Comparison of ENCODE assay signal across 1 cellular context in genomic region chr2:170362313-170362795, GRCh38.
TF ChIP-seq lines count a peak whose summit lies in the region.

No MANE protein-coding gene starts in this region.

TF ChIP-seq in K562, 482 proteins besides CTCF, POLR2A, EP300 and RAD21 (continued from another document and continues in another):
- TF ChIP-seq, protein P1, sequence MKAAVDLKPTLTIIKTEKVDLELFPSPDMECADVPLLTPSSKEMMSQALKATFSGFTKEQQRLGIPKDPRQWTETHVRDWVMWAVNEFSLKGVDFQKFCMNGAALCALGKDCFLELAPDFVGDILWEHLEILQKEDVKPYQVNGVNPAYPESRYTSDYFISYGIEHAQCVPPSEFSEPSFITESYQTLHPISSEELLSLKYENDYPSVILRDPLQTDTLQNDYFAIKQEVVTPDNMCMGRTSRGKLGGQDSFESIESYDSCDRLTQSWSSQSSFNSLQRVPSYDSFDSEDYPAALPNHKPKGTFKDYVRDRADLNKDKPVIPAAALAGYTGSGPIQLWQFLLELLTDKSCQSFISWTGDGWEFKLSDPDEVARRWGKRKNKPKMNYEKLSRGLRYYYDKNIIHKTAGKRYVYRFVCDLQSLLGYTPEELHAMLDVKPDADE (conservative IDR thresholded peaks at IDR 0.05; ENCODE audit: control insufficient read depth, low read depth, low read length) = no peak
- TF ChIP-seq ZNF57 (CRISPR knock-in tag; IDR thresholded peaks at IDR 0.05) (no peak), PHTF2 (CRISPR knock-in tag; IDR thresholded peaks at IDR 0.05) (no peak), HEY1 (CRISPR knock-in tag; IDR thresholded peaks at IDR 0.05; ENCODE audit: borderline replicate concordance) (0 out of 2 replicates have a peak, but pooled peaks have one; percentile 13), TCFL5 (CRISPR knock-in tag; conservative IDR thresholded peaks at IDR 0.05) (no peak), CBFB (CRISPR knock-in tag; IDR thresholded peaks at IDR 0.05) (no peak), ARID3B (CRISPR knock-in tag; IDR thresholded peaks at IDR 0.05; ENCODE audit: borderline replicate concordance) (0 out of 2 replicates have a peak, but pooled peaks have one; percentile 17), ZNF431 (CRISPR knock-in tag; IDR thresholded peaks at IDR 0.05) (no peak), CAMTA2 (CRISPR knock-in tag; conservative IDR thresholded peaks at IDR 0.05) (no peak), TOE1 (IDR thresholded peaks at IDR 0.05; ENCODE audit: borderline replicate concordance) (no peak), TOE1 (CRISPR knock-in tag; IDR thresholded peaks at IDR 0.05; ENCODE audit: borderline replicate concordance, low read depth) (no peak), PHF20 (IDR thresholded peaks at IDR 0.05; ENCODE audit: partially characterized antibody) (no peak), ZNF589 (CRISPR knock-in tag; IDR thresholded peaks at IDR 0.05; ENCODE audit: low read depth) (no peak), THRA (IDR thresholded peaks at IDR 0.05) (no peak), ZNF124 (CRISPR knock-in tag; IDR thresholded peaks at IDR 0.05) (no peak), TAF7 (tag; IDR thresholded peaks at IDR 0.05) (peak; percentile 32; the same call in 1 of the 2 replicates), ZNF217 (CRISPR knock-in tag; IDR thresholded peaks at IDR 0.05) (no peak), ZNF324 (CRISPR knock-in tag; IDR thresholded peaks at IDR 0.05) (peak; percentile 64), TARDBP (IDR thresholded peaks at IDR 0.05) (no peak), HIVEP1 (CRISPR knock-in tag; IDR thresholded peaks at IDR 0.05) (peak; percentile 69; the same call in 1 of the 2 replicates), NR4A1 (CRISPR knock-in tag; IDR thresholded peaks at IDR 0.05) (no peak), NR4A1 (tag; IDR thresholded peaks at IDR 0.05) (peak; percentile 94), ZNF695 (CRISPR knock-in tag; IDR thresholded peaks at IDR 0.05) (no peak), ZBTB1 (CRISPR knock-in tag; IDR thresholded peaks at IDR 0.05; ENCODE audit: borderline replicate concordance, low read depth) (no peak), NR3C1 (CRISPR knock-in tag; IDR thresholded peaks at IDR 0.05) (no peak), ZNF347 (CRISPR knock-in tag; IDR thresholded peaks at IDR 0.05; ENCODE audit: low read depth) (0 out of 2 replicates have a peak, but pooled peaks have one; percentile 34), ZNF282 (CRISPR knock-in tag; IDR thresholded peaks at IDR 0.05) (no peak), MAFG (tag; conservative IDR thresholded peaks at IDR 0.05) (no peak), KLF16 (IDR thresholded peaks at IDR 0.05) (no peak), CHCHD3 (CRISPR knock-in tag; IDR thresholded peaks at IDR 0.05) (no peak), ELF1 (tag; IDR thresholded peaks at IDR 0.05) (no peak), NR2C2 (CRISPR knock-in tag; IDR thresholded peaks at IDR 0.05) (no peak), NR2C2 (tag; IDR thresholded peaks at IDR 0.05) (peak; percentile 34; the same call in 1 of the 2 replicates), DIDO1 (tag; IDR thresholded peaks at IDR 0.05; ENCODE audit: low read depth) (no peak), FOXO4 (CRISPR knock-in tag; IDR thresholded peaks at IDR 0.05) (no peak), MTA2 (IDR thresholded peaks at IDR 0.05; ENCODE audit: low read depth) (no peak), ZNF165 (CRISPR knock-in tag; IDR thresholded peaks at IDR 0.05; ENCODE audit: borderline replicate concordance) (0 out of 2 replicates have a peak, but pooled peaks have one; percentile 61), KDM2B (CRISPR knock-in tag; IDR thresholded peaks at IDR 0.05) (no peak), ZNF12 (CRISPR knock-in tag; IDR thresholded peaks at IDR 0.05) (no peak; the same call in 1 of the 2 replicates), ZNF274 (IDR thresholded peaks at IDR 0.05; ENCODE audit: borderline replicate concordance, low read depth, low read length) (no peak), ZFP1 (CRISPR knock-in tag; IDR thresholded peaks at IDR 0.05) (0 out of 2 replicates have a peak, but pooled peaks have one; percentile 60), POLR2AphosphoS2 (IDR thresholded peaks at IDR 0.05; ENCODE audit: low read length) (no peak), CSDE1 (IDR thresholded peaks at IDR 0.05) (no peak), FOXK1 (CRISPR knock-in tag; IDR thresholded peaks at IDR 0.05; ENCODE audit: borderline replicate concordance) (no peak), CHD2 (IDR thresholded peaks at IDR 0.05; ENCODE audit: low read depth, low read length) (no peak), TRIM24 (IDR thresholded peaks at IDR 0.05) (no peak; a peak in 1 of 4 replicates), RBM39 (optimal IDR thresholded peaks at IDR 0.05; ENCODE audit: low read depth, low read length) (no peak), IFI16 (CRISPR knock-in tag; IDR thresholded peaks at IDR 0.05) (0 out of 2 replicates have a peak, but pooled peaks have one; percentile 45), ZNF41 (CRISPR knock-in tag; conservative IDR thresholded peaks at IDR 0.05) (no peak), OTX1 (CRISPR knock-in tag; IDR thresholded peaks at IDR 0.05) (0 out of 2 replicates have a peak, but pooled peaks have one; percentile 34), SMARCB1 (IDR thresholded peaks at IDR 0.05; ENCODE audit: insufficient read length, low read depth) (no peak), ZFPM2 (CRISPR knock-in tag; IDR thresholded peaks at IDR 0.05) (no peak), FOSL1 (tag; conservative IDR thresholded peaks at IDR 0.05) (no peak), RBM25 (IDR thresholded peaks at IDR 0.05; ENCODE audit: low read depth, low read length, severe bottlenecking) (no peak), RBM17 (IDR thresholded peaks at IDR 0.05; ENCODE audit: borderline replicate concordance, low read depth, low read length) (no peak), ZNF253 (CRISPR knock-in tag; conservative IDR thresholded peaks at IDR 0.05) (no peak), LEF1 (IDR thresholded peaks at IDR 0.05) (no peak), SMARCA4 (IDR thresholded peaks at IDR 0.05) (no peak), MNT (conservative IDR thresholded peaks at IDR 0.05) (no peak), MEF2D (tag; conservative IDR thresholded peaks at IDR 0.05; ENCODE audit: low read depth) (peak; percentile 11; the same call in 1 of the 2 replicates), E2F3 (CRISPR knock-in tag; IDR thresholded peaks at IDR 0.05) (peak; percentile 43; the same call in 1 of the 2 replicates), HSF4 (CRISPR knock-in tag; IDR thresholded peaks at IDR 0.05; ENCODE audit: borderline replicate concordance) (peak; percentile 19; the same call in 1 of the 2 replicates)
- TF ChIP-seq, protein P2, sequence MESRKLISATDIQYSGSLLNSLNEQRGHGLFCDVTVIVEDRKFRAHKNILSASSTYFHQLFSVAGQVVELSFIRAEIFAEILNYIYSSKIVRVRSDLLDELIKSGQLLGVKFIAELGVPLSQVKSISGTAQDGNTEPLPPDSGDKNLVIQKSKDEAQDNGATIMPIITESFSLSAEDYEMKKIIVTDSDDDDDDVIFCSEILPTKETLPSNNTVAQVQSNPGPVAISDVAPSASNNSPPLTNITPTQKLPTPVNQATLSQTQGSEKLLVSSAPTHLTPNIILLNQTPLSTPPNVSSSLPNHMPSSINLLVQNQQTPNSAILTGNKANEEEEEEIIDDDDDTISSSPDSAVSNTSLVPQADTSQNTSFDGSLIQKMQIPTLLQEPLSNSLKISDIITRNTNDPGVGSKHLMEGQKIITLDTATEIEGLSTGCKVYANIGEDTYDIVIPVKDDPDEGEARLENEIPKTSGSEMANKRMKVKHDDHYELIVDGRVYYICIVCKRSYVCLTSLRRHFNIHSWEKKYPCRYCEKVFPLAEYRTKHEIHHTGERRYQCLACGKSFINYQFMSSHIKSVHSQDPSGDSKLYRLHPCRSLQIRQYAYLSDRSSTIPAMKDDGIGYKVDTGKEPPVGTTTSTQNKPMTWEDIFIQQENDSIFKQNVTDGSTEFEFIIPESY (CRISPR knock-in tag; IDR thresholded peaks at IDR 0.05) = no peak
- TF ChIP-seq, protein P3, sequence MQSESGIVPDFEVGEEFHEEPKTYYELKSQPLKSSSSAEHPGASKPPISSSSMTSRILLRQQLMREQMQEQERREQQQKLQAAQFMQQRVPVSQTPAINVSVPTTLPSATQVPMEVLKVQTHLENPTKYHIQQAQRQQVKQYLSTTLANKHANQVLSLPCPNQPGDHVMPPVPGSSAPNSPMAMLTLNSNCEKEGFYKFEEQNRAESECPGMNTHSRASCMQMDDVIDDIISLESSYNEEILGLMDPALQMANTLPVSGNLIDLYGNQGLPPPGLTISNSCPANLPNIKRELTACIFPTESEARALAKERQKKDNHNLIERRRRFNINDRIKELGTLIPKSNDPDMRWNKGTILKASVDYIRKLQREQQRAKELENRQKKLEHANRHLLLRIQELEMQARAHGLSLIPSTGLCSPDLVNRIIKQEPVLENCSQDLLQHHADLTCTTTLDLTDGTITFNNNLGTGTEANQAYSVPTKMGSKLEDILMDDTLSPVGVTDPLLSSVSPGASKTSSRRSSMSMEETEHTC (IDR thresholded peaks at IDR 0.05) = no peak
- TF ChIP-seq, protein P4, sequence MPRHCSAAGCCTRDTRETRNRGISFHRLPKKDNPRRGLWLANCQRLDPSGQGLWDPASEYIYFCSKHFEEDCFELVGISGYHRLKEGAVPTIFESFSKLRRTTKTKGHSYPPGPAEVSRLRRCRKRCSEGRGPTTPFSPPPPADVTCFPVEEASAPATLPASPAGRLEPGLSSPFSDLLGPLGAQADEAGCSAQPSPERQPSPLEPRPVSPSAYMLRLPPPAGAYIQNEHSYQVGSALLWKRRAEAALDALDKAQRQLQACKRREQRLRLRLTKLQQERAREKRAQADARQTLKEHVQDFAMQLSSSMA (CRISPR knock-in tag; IDR thresholded peaks at IDR 0.05) = no peak
- TF ChIP-seq, protein P5, sequence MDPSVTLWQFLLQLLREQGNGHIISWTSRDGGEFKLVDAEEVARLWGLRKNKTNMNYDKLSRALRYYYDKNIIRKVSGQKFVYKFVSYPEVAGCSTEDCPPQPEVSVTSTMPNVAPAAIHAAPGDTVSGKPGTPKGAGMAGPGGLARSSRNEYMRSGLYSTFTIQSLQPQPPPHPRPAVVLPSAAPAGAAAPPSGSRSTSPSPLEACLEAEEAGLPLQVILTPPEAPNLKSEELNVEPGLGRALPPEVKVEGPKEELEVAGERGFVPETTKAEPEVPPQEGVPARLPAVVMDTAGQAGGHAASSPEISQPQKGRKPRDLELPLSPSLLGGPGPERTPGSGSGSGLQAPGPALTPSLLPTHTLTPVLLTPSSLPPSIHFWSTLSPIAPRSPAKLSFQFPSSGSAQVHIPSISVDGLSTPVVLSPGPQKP (CRISPR knock-in tag; IDR thresholded peaks at IDR 0.05) = no peak
- TF ChIP-seq, protein P6, sequence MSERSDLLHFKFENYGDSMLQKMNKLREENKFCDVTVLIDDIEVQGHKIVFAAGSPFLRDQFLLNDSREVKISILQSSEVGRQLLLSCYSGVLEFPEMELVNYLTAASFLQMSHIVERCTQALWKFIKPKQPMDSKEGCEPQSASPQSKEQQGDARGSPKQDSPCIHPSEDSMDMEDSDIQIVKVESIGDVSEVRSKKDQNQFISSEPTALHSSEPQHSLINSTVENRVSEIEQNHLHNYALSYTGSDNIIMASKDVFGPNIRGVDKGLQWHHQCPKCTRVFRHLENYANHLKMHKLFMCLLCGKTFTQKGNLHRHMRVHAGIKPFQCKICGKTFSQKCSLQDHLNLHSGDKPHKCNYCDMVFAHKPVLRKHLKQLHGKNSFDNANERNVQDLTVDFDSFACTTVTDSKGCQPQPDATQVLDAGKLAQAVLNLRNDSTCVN (CRISPR knock-in tag; IDR thresholded peaks at IDR 0.05) = no peak
- TF ChIP-seq, protein P7, sequence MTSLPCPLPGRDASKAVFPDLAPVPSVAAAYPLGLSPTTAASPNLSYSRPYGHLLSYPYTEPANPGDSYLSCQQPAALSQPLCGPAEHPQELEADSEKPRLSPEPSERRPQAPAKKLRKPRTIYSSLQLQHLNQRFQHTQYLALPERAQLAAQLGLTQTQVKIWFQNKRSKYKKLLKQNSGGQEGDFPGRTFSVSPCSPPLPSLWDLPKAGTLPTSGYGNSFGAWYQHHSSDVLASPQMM (CRISPR knock-in tag; IDR thresholded peaks at IDR 0.05) = no peak
